ENCODE assay signal across 32 cellular contexts in the genomic region with DNA sequence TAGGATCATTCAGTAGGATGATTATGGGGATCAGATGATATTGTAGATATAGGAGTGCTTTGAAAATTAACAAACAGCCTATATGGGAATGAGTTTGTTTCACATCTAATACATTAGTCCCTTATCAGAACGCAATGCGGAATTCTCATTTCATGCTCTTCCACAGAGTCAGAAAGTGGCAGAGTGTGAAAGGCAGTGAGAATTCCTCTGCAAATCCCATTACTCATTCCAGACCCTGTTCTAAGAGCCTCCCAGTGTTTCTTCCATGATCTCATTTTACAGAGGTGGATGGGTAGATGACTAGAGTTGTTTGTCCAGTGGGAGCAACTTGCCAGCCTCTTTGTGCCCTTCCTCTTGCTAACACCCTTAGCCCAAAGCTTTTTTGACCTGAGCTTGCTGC.
"Had no signal": no experiment of that assay in that cellular context is flagged by ENCODE, and none has a peak within 500 bp of the region (broad histone marks: within the 10 kb centered on the region; RNA-seq: fewer than 3 reads in every experiment).

No MANE protein-coding gene starts in this region.

- H3K27me3 ChIP-seq: brain microvascular endothelial cell, MG63, SJSA1 had no signal

- H3K4me1 Mint-ChIP-seq: activated CD4-positive, alpha-beta T cell treated with anti-CD3 and anti-CD28 coated beads for 36 hours; activated CD4-positive, alpha-beta T cell treated with anti-CD3 and anti-CD28 coated beads, Interleukin-2, amount 10 ng/mL, durations not matched to agents 7 days and 5 days; activated naive CD8-positive, alpha-beta T cell treated with anti-CD3 and anti-CD28 coated beads, Interleukin-2, amount 50 U/mL, for 24 hours; WTC11 had no signal

- H3K36me3 Mint-ChIP-seq: activated naive CD8-positive, alpha-beta T cell; WTC11 had no signal

- DNase-seq: activated CD4-positive, alpha-beta T cell treated with anti-CD3 and anti-CD28 coated beads for 36 hours; activated CD4-positive, alpha-beta T cell treated with anti-CD3 and anti-CD28 coated beads, Interleukin-2, amount 10 ng/mL, durations not matched to agents 7 days and 5 days; activated CD4-positive, alpha-beta T cell treated with anti-CD3 and anti-CD28 coated beads, Interleukin-2, amount 50 U/mL, for 48 hours; activated CD8-positive, alpha-beta memory T cell treated with anti-CD3 and anti-CD28 coated beads, Interleukin-2, amount 50 U/mL, for 4 hours; activated gamma-delta T cell treated with Interleukin-2 at 50 U/mL for 16 hours; activated naive CD4-positive, alpha-beta T cell treated with anti-CD3 and anti-CD28 coated beads for 36 hours; activated naive CD8-positive, alpha-beta T cell treated with anti-CD3 and anti-CD28 coated beads, Interleukin-2, amount 50 U/mL, for 24 hours; activated T-cell treated with anti-CD3 and anti-CD28 coated beads for 4 hours; activated T-cell treated with anti-CD3 and anti-CD28 coated beads, Interleukin-2, amount 50 U/mL, for 4 hours; amniotic stem cell; aorta; brain microvascular endothelial cell; central memory CD4-positive, alpha-beta T cell; Kasumi-1; KBM-7; MG63; NCI-H1048; NCI-H1105 treated with DMSO at 0.1 percent for 48 hours; NCI-H1436; NCI-H1694; NCI-H2029; NCI-H345; NCI-H524 treated with DMSO at 0.1 percent for 48 hours; RPMI8226; SHP77 treated with DMSO at 0.1 percent for 48 hours; SK-N-SH had no signal

- H3K27ac Mint-ChIP-seq: activated CD4-positive, alpha-beta T cell treated with anti-CD3 and anti-CD28 coated beads for 36 hours; activated CD4-positive, alpha-beta T cell treated with anti-CD3 and anti-CD28 coated beads, Interleukin-2, amount 10 ng/mL, durations not matched to agents 7 days and 5 days; activated naive CD4-positive, alpha-beta T cell treated with anti-CD3 and anti-CD28 coated beads for 36 hours; activated naive CD8-positive, alpha-beta T cell; activated naive CD8-positive, alpha-beta T cell treated with anti-CD3 and anti-CD28 coated beads, Interleukin-2, amount 50 U/mL, for 24 hours; activated T-helper 1 cell treated with anti-CD3 and anti-CD28 coated beads, Interleukin-12 subunit alpha, Interleukin-12 subunit beta, Interleukin-2, Interleukin-4 antibody, amounts not matched to agents 30 ng/mL and 10 ng/mL and 1 ng/mL, durations not matched to agents 14 hours and 24 hours and 36 hours; T-helper 1 cell treated with Interleukin-12 subunit alpha and Interleukin-12 subunit beta and Interleukin-4 antibody, amounts not matched to agents 30 μg/mL and 1 μg/mL, for 36 hours; T-helper 2 cell treated with Interferon-gamma antibody and Interleukin-4, amounts not matched to agents 5 μg/mL and 100 μg/mL, for 36 hours; WTC11 had no signal

- H3K4me3 Mint-ChIP-seq: activated CD4-positive, alpha-beta T cell treated with anti-CD3 and anti-CD28 coated beads for 36 hours; activated CD4-positive, alpha-beta T cell treated with anti-CD3 and anti-CD28 coated beads, Interleukin-2, amount 10 ng/mL, durations not matched to agents 7 days and 5 days; activated naive CD4-positive, alpha-beta T cell treated with anti-CD3 and anti-CD28 coated beads for 36 hours; activated naive CD8-positive, alpha-beta T cell; activated naive CD8-positive, alpha-beta T cell treated with anti-CD3 and anti-CD28 coated beads, Interleukin-2, amount 50 U/mL, for 24 hours; activated T-cell treated with anti-CD3 and anti-CD28 coated beads, Interleukin-2, amount 50 U/mL, for 4 hours; activated T-helper 1 cell treated with anti-CD3 and anti-CD28 coated beads, Interleukin-12 subunit alpha, Interleukin-12 subunit beta, Interleukin-2, Interleukin-4 antibody, amounts not matched to agents 30 ng/mL and 10 ng/mL and 1 ng/mL, durations not matched to agents 14 hours and 24 hours and 36 hours; T-helper 1 cell treated with Interleukin-12 subunit alpha and Interleukin-12 subunit beta and Interleukin-4 antibody, amounts not matched to agents 30 μg/mL and 1 μg/mL, for 36 hours; T-helper 2 cell treated with Interferon-gamma antibody and Interleukin-4, amounts not matched to agents 5 μg/mL and 100 μg/mL, for 36 hours; WTC11 had no signal

- H3K27me3 Mint-ChIP-seq: activated CD4-positive, alpha-beta T cell treated with anti-CD3 and anti-CD28 coated beads for 36 hours; activated CD4-positive, alpha-beta T cell treated with anti-CD3 and anti-CD28 coated beads, Interleukin-2, amount 10 ng/mL, durations not matched to agents 7 days and 5 days; activated naive CD8-positive, alpha-beta T cell had no signal

- H3K9me3 Mint-ChIP-seq: activated T-cell treated with anti-CD3 and anti-CD28 coated beads, Interleukin-2, amount 50 U/mL, for 4 hours; T-helper 1 cell treated with Interleukin-12 subunit alpha and Interleukin-12 subunit beta and Interleukin-4 antibody, amounts not matched to agents 30 μg/mL and 1 μg/mL, for 36 hours had no signal

- H3K9me3 ChIP-seq: MG63, SJSA1, SK-N-SH had no signal

- H3K4me3 ChIP-seq: MG63, SJSA1 had no signal

- H3K36me3 ChIP-seq: brain microvascular endothelial cell, MG63, SJSA1 had no signal

- H3K4me1 ChIP-seq: SJSA1 had no signal

- H3K27ac ChIP-seq: brain microvascular endothelial cell, SJSA1 had no signal
